ENCODE assay signal across 24 cellular contexts in genomic region chr7:98244871-98245270, GRCh38. TPM values are rescaled to one million over a fixed set of nuclear protein-coding genes. Genes with fewer than 3 reads are reported as not detected.
"Had no signal": no experiment of that assay in that cellular context is flagged by ENCODE, and none has a peak within 500 bp of the region (broad histone marks: within the 10 kb centered on the region; RNA-seq: fewer than 3 reads in every experiment).

No MANE protein-coding gene starts in this region.

- H3K27me3 ChIP-seq: SJCRH30 had no signal

- ATAC-seq: activated CD8-positive, alpha-beta memory T cell treated with anti-CD3 and anti-CD28 coated beads, Interleukin-2, amount 10 ng/mL, durations not matched to agents 7 days and 5 days; Panc1 had no signal

- H3K36me3 ChIP-seq: SJCRH30 had no signal

- DNase-seq: activated B cell treated with CpG ODN at 0.5 μM for 24 hours; activated CD4-positive, alpha-beta T cell treated with anti-CD3 and anti-CD28 coated beads for 1 hour; activated CD4-positive, alpha-beta T cell treated with anti-CD3 and anti-CD28 coated beads, Interleukin-2, amount 10 ng/mL, durations not matched to agents 24 days and 14 days; activated CD4-positive, alpha-beta T cell treated with anti-CD3 and anti-CD28 coated beads, Interleukin-2, amount 50 U/mL, for 48 hours; activated CD8-positive, alpha-beta memory T cell treated with anti-CD3 and anti-CD28 coated beads, Interleukin-2, amount 10 ng/mL, durations not matched to agents 7 days and 5 days; activated effector memory CD4-positive, alpha-beta T cell treated with Interleukin-2 at 50 U/mL for 16 hours; activated naive CD4-positive, alpha-beta T cell; activated T-cell treated with anti-CD3 and anti-CD28 coated beads, Interleukin-2, amount 50 U/mL, for 24 hours; central memory CD4-positive, alpha-beta T cell; Karpas-422; NCI-H1417; NCI-H1694; NCI-H2029; NCI-H2107; NCI-H510A treated with DMSO at 0.1 percent for 48 hours; NCI-H69; NK-92 treated with Interleukin-12 subunit alpha and Interleukin-12 subunit beta, amount 100 ng/mL, for 24 hours; OCI-M1; Right ventricle myocardium superior; RPMI8226; SJCRH30; T-helper 9 cell had no signal

- H3K27ac ChIP-seq: SJCRH30 had no signal

- H3K4me1 ChIP-seq: SJCRH30 had no signal

- H3K4me3 ChIP-seq: SJCRH30 had no signal

- H3K9me3 ChIP-seq: SJCRH30 had no signal

RNA-seq across cellular contexts. Expression of gene BHLHA15, which starts 33.6 kb away (rescaled TPM):
- total RNA-seq: aorta, Right ventricle myocardium superior, SJCRH30 had no signal
